Comparison of ENCODE assay signal across 12 cellular contexts in the genomic region with DNA sequence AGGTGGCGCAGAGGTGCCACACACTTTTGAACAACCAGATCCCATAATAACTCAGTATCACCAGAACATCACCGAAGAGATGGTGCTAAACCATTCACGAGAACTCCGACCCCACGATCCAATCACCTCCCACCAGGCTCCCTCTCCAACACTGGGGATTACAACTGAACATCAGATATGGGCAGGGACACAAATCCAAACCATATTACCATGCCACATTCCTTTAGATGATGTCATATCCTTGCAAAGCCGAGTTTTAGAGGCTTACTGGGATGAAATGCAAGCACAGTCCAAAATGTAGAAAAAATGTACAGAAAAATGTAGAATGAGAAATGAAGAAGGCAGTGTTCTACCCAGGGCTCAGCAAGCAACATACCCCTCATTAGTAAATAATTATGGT.
DNase-seq lines count a peak whose midpoint lies in the region; ATAC-seq and TF ChIP-seq lines count a peak whose summit lies in the region.
"Had no signal": no experiment of that assay in that cellular context is flagged by ENCODE, and none has a peak within 500 bp of the region (broad histone marks: within the 10 kb centered on the region; RNA-seq: fewer than 3 reads in every experiment).

No MANE protein-coding gene starts in this region.

- H3K4me2 ChIP-seq in smooth muscle cell, result peak overlapping the region; percentile 73

- H2AFZ ChIP-seq in smooth muscle cell (ENCODE audit: low read depth), result no peak overlapping the region

- no peak for ATAC-seq in GM21528 (IDR thresholded peaks at IDR 0.05; ENCODE audit: low FRiP score, unreplicated experiment)
- ATAC-seq in GM19324 (IDR thresholded peaks at IDR 0.05; ENCODE audit: low FRiP score, unreplicated experiment), result no peak

- H3K36me3 ChIP-seq in smooth muscle cell (ENCODE audit: low read depth), result no peaks in the 10 kb centered on the region

- H3F3A ChIP-seq in smooth muscle cell (ENCODE audit: low read depth), result no peaks in the 10 kb centered on the region

- H3K9ac ChIP-seq in smooth muscle cell (ENCODE audit: low read depth), result peak overlapping the region; percentile 23

- peak overlapping the region; percentile 79 for H3K27ac ChIP-seq in smooth muscle cell (ENCODE audit: low read depth)

- no peaks in the 10 kb centered on the region for H4K20me1 ChIP-seq in smooth muscle cell (ENCODE audit: low read depth)

- peaks cover 8% of the 10 kb centered on the region for H3K4me1 ChIP-seq in smooth muscle cell (ENCODE audit: low read depth)

- no peak overlapping the region for H3K4me3 ChIP-seq in fibroblast of villous mesenchyme (ENCODE audit: low read depth, low read length)
- no peak overlapping the region for H3K4me3 ChIP-seq in smooth muscle cell

- DNase-seq in H4 (ENCODE audit: low spot score), result peak; percentile 74
- DNase-seq in SW 1271 (lab: John Stamatoyannopoulos, UW), result peak; percentile 11 to 34
- DNase-seq in fibroblast of villous mesenchyme (ENCODE audit: low read depth), result peak; percentile 81
- no peak for DNase-seq in smooth muscle cell (lab: John Stamatoyannopoulos, UW; ENCODE audit: unreplicated experiment)
- no peak for DNase-seq in RPMI8226
- DNase-seq: activated CD8-positive, alpha-beta memory T cell treated with anti-CD3 and anti-CD28 coated beads for 24 hours; activated naive CD8-positive, alpha-beta T cell treated with anti-CD3 and anti-CD28 coated beads for 36 hours; DMS79; NCI-H1694; NK-92 treated with Interleukin-12 subunit alpha and Interleukin-12 subunit beta, amount 100 ng/mL, for 24 hours had no signal

- no peaks in the 10 kb centered on the region for H3K79me2 ChIP-seq in smooth muscle cell (ENCODE audit: low read depth)

- no peaks in the 10 kb centered on the region for H3K9me3 ChIP-seq in smooth muscle cell (replicated peaks; ENCODE audit: low read depth)

- TF ChIP-seq CTCF in fibroblast of villous mesenchyme (IDR thresholded peaks at IDR 0.05; ENCODE audit: insufficient read depth, low read depth, low read length) (no peak), smooth muscle cell (IDR thresholded peaks at IDR 0.05; ENCODE audit: borderline replicate concordance, insufficient read depth, poor library complexity, severe bottlenecking) (no peak)

- H3K27me3 ChIP-seq in smooth muscle cell (ENCODE audit: low read depth), result no peaks in the 10 kb centered on the region

- 35% methylated on average over 6 of the region's 6 CpGs for WGBS in smooth muscle cell (ENCODE audit: low lambda C conversion rate)

Comparison
In these comparisons a context has a peak if more than half of its experiments do, and no peak if none do; other contexts are left out.
1. DNase-seq: peak in H4 (single experiment), SW 1271 (2 of 2) and fibroblast of villous mesenchyme (single experiment); none in smooth muscle cell (single experiment) and RPMI8226 (single experiment).